ENCODE assay signal across 11 cellular contexts in genomic region chr9:72635197-72635596, GRCh38.
DNase-seq lines count a peak whose midpoint lies in the region; ATAC-seq, FAIRE-seq and TF ChIP-seq lines count a peak whose summit lies in the region.
"Had no signal": no experiment of that assay in that cellular context is flagged by ENCODE, and none has a peak within 500 bp of the region (broad histone marks: within the 10 kb centered on the region; RNA-seq: fewer than 3 reads in every experiment).

No MANE protein-coding gene starts in this region.

- H3K27ac ChIP-seq in tibial nerve: no peak overlapping the region

- H3K4me1 ChIP-seq in tibial nerve: no peaks in the 10 kb centered on the region

- no peaks in the 10 kb centered on the region for H3K36me3 ChIP-seq in tibial nerve

- no peak for TF ChIP-seq EP300 in tibial nerve (IDR thresholded peaks at IDR 0.05)

- no peak for TF ChIP-seq POLR2A in tibial nerve (IDR thresholded peaks at IDR 0.05)

- peaks cover 0 to 10% (median 0%) of the 10 kb centered on the region in 4 donors for H3K9me3 ChIP-seq in tibial nerve

- no peak for DNase-seq in GM18507 (ENCODE audit: extremely low spot score, insufficient read length, low read depth)
- peak; percentile 49 for DNase-seq in astrocyte of the hippocampus (ENCODE audit: low read depth, low spot score)
- DNase-seq in tibial nerve (ENCODE audit: low spot score in 2 of 2): no peak
- no peak for DNase-seq in stimulated activated CD8-positive, alpha-beta memory T cell treated with anti-CD3 and anti-CD28 coated beads, Interleukin-4, amount 100 ng/mL, for 48 hours
- DNase-seq in SIG-M5 treated with dmso at 0.1 percent for 504 hours (lab: John Stamatoyannopoulos, UW; ENCODE audit: unreplicated experiment): no peak
- no peak for DNase-seq in cardiac septum (ENCODE audit: low spot score)
- DNase-seq: cortex of kidney, DND-41 had no signal

- ATAC-seq in GM19452 (IDR thresholded peaks at IDR 0.05; ENCODE audit: unreplicated experiment): peak; percentile 93
- peak; percentile 99 for ATAC-seq in HG02981 (IDR thresholded peaks at IDR 0.05; ENCODE audit: unreplicated experiment)

- H3K27me3 ChIP-seq in tibial nerve: no peaks in the 10 kb centered on the region

- TF ChIP-seq CTCF in tibial nerve (IDR thresholded peaks at IDR 0.05): no peak

- intact Hi-C loops in cardiac septum (cut with DNase I): no loop called here

- H3K4me3 ChIP-seq in tibial nerve: no peak overlapping the region

- peak; percentile 81 for FAIRE-seq in GM18507 (lab: Jason Lieb, UNC)
- FAIRE-seq: islet of Langerhans had no signal

- 80 to 96% methylated on average over 1 of the region's 1 CpG for WGBS in tibial nerve, 2 donors
